Comparison of ENCODE assay signal across 8 cellular contexts in genomic region chr11:124801014-124801413, GRCh38. TPM values are rescaled to one million over a fixed set of nuclear protein-coding genes. Genes with fewer than 3 reads are reported as not detected.
DNase-seq lines count a peak whose midpoint lies in the region; ATAC-seq and TF ChIP-seq lines count a peak whose summit lies in the region.

No MANE protein-coding gene starts in this region.

- no peaks in the 10 kb centered on the region for H3K27me3 ChIP-seq in iPS-18a (ENCODE audit: control insufficient read depth, insufficient read depth, low read length)
- H3K27me3 ChIP-seq in spleen (replicated peaks in 1 of 7) = peaks cover 0 to 6% (median 0%) of the 10 kb centered on the region in 7 donors

- ATAC-seq in Right ventricle myocardium superior (ENCODE audit: poor library complexity) (peak; percentile 13), Right ventricle myocardium inferior (no peak), GM21576 (IDR thresholded peaks at IDR 0.05; ENCODE audit: unreplicated experiment) (no peak)

- peaks cover 16% of the 10 kb centered on the region for H3K4me1 ChIP-seq in iPS-18a (ENCODE audit: control insufficient read depth, low read depth, low read length)
- peaks cover 12 to 52% (median 39%) of the 10 kb centered on the region in 6 donors for H3K4me1 ChIP-seq in spleen

- 10 to 18% (median 13%) methylated on average over 8 of the region's 8 CpGs for WGBS in spleen, 5 donors

- intact Hi-C loops in Right ventricle myocardium superior (cut with DNase I) = no loop called here
- intact Hi-C loops in Right ventricle myocardium inferior (cut with DNase I) = loop anchor here (5.0 kb wide), 1 partner anchor 39 kb away; the partner anchor contains the start of gene ESAM
- intact Hi-C loops in spleen (cut with DNase I; ENCODE audit: low total_unique reads) = no loop called here

- no peaks in the 10 kb centered on the region for H3K9me3 Mint-ChIP-seq in activated naive CD8-positive, alpha-beta T cell treated with anti-CD3 and anti-CD28 coated beads for 36 hours

- DNase-seq in Right ventricle myocardium superior = no peak
- DNase-seq in Right ventricle myocardium inferior (ENCODE audit: missing footprints) = no peak
- DNase-seq in activated naive CD8-positive, alpha-beta T cell treated with anti-CD3 and anti-CD28 coated beads for 36 hours = no peak
- no peak for DNase-seq in spleen
- no peak for DNase-seq in COR-L47 (lab: John Stamatoyannopoulos, UW)
- no peak for DNase-seq in activated CD8-positive, alpha-beta memory T cell treated with anti-CD3 and anti-CD28 coated beads for 24 hours

- peak overlapping the region; percentile 48 for H3K27ac ChIP-seq in iPS-18a (ENCODE audit: low read length)
- H3K27ac ChIP-seq in spleen = peak overlapping the region; percentile 97 to 100 (median 98)

- peak overlapping the region; percentile 90 for H3K27ac Mint-ChIP-seq in activated naive CD8-positive, alpha-beta T cell treated with anti-CD3 and anti-CD28 coated beads for 36 hours

- peak overlapping the region; percentile 55 for H3K9ac ChIP-seq in iPS-18a (ENCODE audit: low read length)

- peaks cover 23% of the 10 kb centered on the region for H3K4me1 Mint-ChIP-seq in activated naive CD8-positive, alpha-beta T cell treated with anti-CD3 and anti-CD28 coated beads for 36 hours

- H3K9me3 ChIP-seq in iPS-18a (ENCODE audit: control insufficient read depth, low read depth, low read length) (no peaks in the 10 kb centered on the region), spleen (no peaks in the 10 kb centered on the region)

- no peaks in the 10 kb centered on the region for H3K27me3 Mint-ChIP-seq in activated naive CD8-positive, alpha-beta T cell treated with anti-CD3 and anti-CD28 coated beads for 36 hours

- H3K36me3 Mint-ChIP-seq in activated naive CD8-positive, alpha-beta T cell treated with anti-CD3 and anti-CD28 coated beads for 36 hours = peaks cover 2% of the 10 kb centered on the region

- H3K4me3 ChIP-seq in iPS-18a (ENCODE audit: low read length) (peak overlapping the region; percentile 65), spleen (peak overlapping the region; percentile 65 to 99 (median 96))

- no peak for TF ChIP-seq CTCF in spleen (IDR thresholded peaks at IDR 0.05 in 8 of 11, conservative IDR thresholded peaks at IDR 0.05 in 3 of 11)

- no peak for TF ChIP-seq POLR2A in spleen (IDR thresholded peaks at IDR 0.05)

- H3K36me3 ChIP-seq in iPS-18a (ENCODE audit: control insufficient read depth, low read depth, low read length) = no peaks in the 10 kb centered on the region
- peaks cover 0 to 9% (median 2%) of the 10 kb centered on the region in 6 donors for H3K36me3 ChIP-seq in spleen

- H3K4me3 Mint-ChIP-seq in activated naive CD8-positive, alpha-beta T cell treated with anti-CD3 and anti-CD28 coated beads for 36 hours = peak overlapping the region; percentile 85

RNA-seq across cellular contexts. Expression of gene MSANTD2, which starts 0.8 kb away (rescaled TPM):
- total RNA-seq in Right ventricle myocardium superior (4.0 TPM), Right ventricle myocardium inferior (3.8 TPM), spleen (10 to 100 TPM; 16.5 to 25.8 (median 19.3) TPM)
- 1 to 10 TPM; 7.2 TPM for total RNA-seq in activated naive CD8-positive, alpha-beta T cell treated with anti-CD3 and anti-CD28 coated beads for 36 hours
- 10 to 100 TPM in 2 of 3 donors, 1 to 10 TPM in 1; 9.5 to 17.6 (median 13.8) TPM for polyA plus RNA-seq in spleen

RNA-seq across cellular contexts. Expression of gene ESAM, which starts 38.9 kb away (rescaled TPM):
- total RNA-seq in Right ventricle myocardium superior (39.0 TPM), Right ventricle myocardium inferior (43.1 TPM), spleen (10 to 100 TPM; 16.2 to 49.2 (median 29.2) TPM)
- total RNA-seq in activated naive CD8-positive, alpha-beta T cell treated with anti-CD3 and anti-CD28 coated beads for 36 hours = 1 to 10 TPM; 1.1 TPM
- 10 to 100 TPM; 14.3 to 30.9 (median 18.0) TPM for polyA plus RNA-seq in spleen

RNA-seq across cellular contexts. Expression of gene VSIG2, which starts 49.0 kb away (rescaled TPM):
- total RNA-seq in Right ventricle myocardium superior (1.2 TPM), Right ventricle myocardium inferior (0.70 TPM), spleen (1 to 10 TPM in 2 of 7 donors, under 1 TPM in 2, not detected in 3; 0.43 to 1.5 (median 1.0) TPM)
- under 1 TPM; 0.18 to 0.31 TPM for total RNA-seq in activated naive CD8-positive, alpha-beta T cell treated with anti-CD3 and anti-CD28 coated beads for 36 hours
- polyA plus RNA-seq in spleen = 1 to 10 TPM in 2 of 3 donors, under 1 TPM in 1; 0.47 to 2.1 (median 2.0) TPM

Comparison
In these comparisons a context has a peak if more than half of its experiments do, and no peak if none do; other contexts are left out.
1. RNA of gene ESAM, which starts 38.9 kb away (total RNA-seq): 43.1 TPM in Right ventricle myocardium inferior (single experiment), 39.0 TPM in Right ventricle myocardium superior (single experiment) and 16.2 to 49.2 TPM in spleen; 1.1 TPM in activated naive CD8-positive, alpha-beta T cell treated with anti-CD3 and anti-CD28 coated beads for 36 hours; every median in the first group is over 4 times any median in the second.